Comparison of ENCODE assay signal across 1 cellular context in genomic region chr17:1559743-1560581, GRCh38.
TF ChIP-seq lines count a peak whose summit lies in the region.

No MANE protein-coding gene starts in this region.

TF ChIP-seq in IMR-90, 13 proteins besides CTCF, POLR2A, EP300 and RAD21 (continued from another document):
- no peak for TF ChIP-seq USF2 (IDR thresholded peaks at IDR 0.05; ENCODE audit: low read depth, low read length)
TF ChIP-seq in IMR-90: peak in this region for 0.
